19 cellular contexts compared by ENCODE assay signal in the genomic region with DNA sequence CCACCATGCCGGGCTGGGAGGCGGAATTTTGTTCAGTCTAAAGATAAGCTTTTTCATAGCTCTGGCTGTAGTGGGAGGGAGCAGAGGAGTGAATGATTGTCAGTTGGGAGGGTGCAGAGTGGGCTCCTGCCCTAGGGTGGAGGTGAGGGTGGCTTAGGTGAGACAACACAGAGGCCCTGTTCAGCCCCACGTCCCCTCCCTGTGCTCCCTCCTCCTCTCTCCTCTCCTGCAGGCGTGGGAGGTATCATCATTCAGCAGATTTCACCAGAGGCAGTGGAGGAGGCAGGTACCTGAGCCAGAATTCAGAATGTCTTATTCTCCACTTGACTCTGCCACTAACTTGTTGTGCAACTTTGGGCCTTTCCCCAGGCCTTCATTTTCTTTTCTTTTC. TPM values are rescaled to one million over a fixed set of nuclear protein-coding genes. Genes with fewer than 3 reads are reported as not detected.
DNase-seq lines count a peak whose midpoint lies in the region; ATAC-seq and TF ChIP-seq lines count a peak whose summit lies in the region.
"Had no signal": no experiment of that assay in that cellular context is flagged by ENCODE, and none has a peak within 500 bp of the region (broad histone marks: within the 10 kb centered on the region; RNA-seq: fewer than 3 reads in every experiment).

No MANE protein-coding gene starts in this region.

- H3K4me3 ChIP-seq in HEK293 (ENCODE audit: low read depth, low read length) (no peak overlapping the region), body of pancreas (no peak overlapping the region), liver (ENCODE audit: low read depth in 1 of 3, low read length in 3 of 3) (no peak overlapping the region)
- H3K4me3 ChIP-seq: GM23248, mucosa of descending colon had no signal

- intact Hi-C loops in body of pancreas (cut with DNase I) = no loop called here
- intact Hi-C loops in sciatic nerve (cut with DNase I) = no loop called here

- WGBS in body of pancreas, 2 donors = 22 to 33% methylated on average over 4 of the region's 4 CpGs
- WGBS in liver = 39% methylated on average over 4 of the region's 4 CpGs

- H3K4me1 Mint-ChIP-seq in glutamatergic neuron (ENCODE audit: low read depth, unreplicated experiment) = no peaks in the 10 kb centered on the region

- TF ChIP-seq RAD21 in liver (IDR thresholded peaks at IDR 0.05) = no peak

- H3K4me3 Mint-ChIP-seq in glutamatergic neuron (ENCODE audit: unreplicated experiment) = no peak overlapping the region
- H3K4me3 Mint-ChIP-seq: CD8-positive, alpha-beta T cell had no signal

- H3K36me3 ChIP-seq in HEK293 (ENCODE audit: control insufficient read depth in 2 of 2, insufficient read depth in 1 of 2, low read length in 2 of 2) = no peaks in the 10 kb centered on the region
- H3K36me3 ChIP-seq in body of pancreas (replicated peaks in 1 of 2; ENCODE audit: insufficient read depth in 1 of 2, low read depth in 2 of 2) = no peaks in the 10 kb centered on the region
- peaks cover 0 to 2% (median 0%) of the 10 kb centered on the region in 4 donors for H3K36me3 ChIP-seq in liver (ENCODE audit: control insufficient read depth in 4 of 4, insufficient read depth in 3 of 4, low read depth in 1 of 4, low read length in 3 of 4)

- DNase-seq in body of pancreas = no peak
- DNase-seq in sciatic nerve (ENCODE audit: low spot score) = no peak
- no peak for DNase-seq in activated T-cell treated with anti-CD3 and anti-CD28 coated beads, Interleukin-2, amount 50 U/mL, for 48 hours
- no peak for DNase-seq in glutamatergic neuron
- no peak for DNase-seq in iPS-NIHi11 (ENCODE audit: low spot score)
- DNase-seq: activated effector memory CD4-positive, alpha-beta T cell treated with Interleukin-2 at 50 U/mL for 16 hours; CD8-positive, alpha-beta T cell; cortex of kidney; GM23248; mucosa of descending colon; NCI-H1436 treated with DMSO at 0.1 percent for 48 hours; NCI-H345; SHP77 treated with DMSO at 0.1 percent for 48 hours had no signal

- H3K27me3 ChIP-seq in body of pancreas = no peaks in the 10 kb centered on the region
- no peaks in the 10 kb centered on the region for H3K27me3 ChIP-seq in liver (ENCODE audit: control insufficient read depth in 4 of 4, insufficient read depth in 4 of 4, low read length in 3 of 4)

- TF ChIP-seq CTCF in HEK293 (tag by site-specific recombination; IDR thresholded peaks at IDR 0.05) (no peak), body of pancreas (IDR thresholded peaks at IDR 0.05) (no peak), liver (IDR thresholded peaks at IDR 0.05; ENCODE audit: low read depth, low read length, missing input control) (no peak), glutamatergic neuron (IDR thresholded peaks at IDR 0.05; ENCODE audit: partially characterized antibody, unreplicated experiment) (no peak)

- H3K9me3 Mint-ChIP-seq in glutamatergic neuron (ENCODE audit: unreplicated experiment) = no peaks in the 10 kb centered on the region
- H3K9me3 Mint-ChIP-seq: CD8-positive, alpha-beta T cell had no signal

- no peaks in the 10 kb centered on the region for H3K27me3 Mint-ChIP-seq in glutamatergic neuron (ENCODE audit: unreplicated experiment)

- no peak for ATAC-seq in body of pancreas
- peak; percentile 59 for ATAC-seq in sciatic nerve
- no peak for ATAC-seq in HG03354 (IDR thresholded peaks at IDR 0.05; ENCODE audit: poor library complexity, severe bottlenecking, unreplicated experiment)
- ATAC-seq: activated CD4-positive, CD25-positive, alpha-beta regulatory T cell treated with anti-CD3 and anti-CD28 coated beads, Interleukin-2, amount 50 U/mL, for 24 hours; CD8-positive, alpha-beta T cell; mucosa of descending colon had no signal

- no peak for TF ChIP-seq POLR2A in body of pancreas (IDR thresholded peaks at IDR 0.05)

- peak overlapping the region in 1 of 2 donors; percentile 34 for H3K9ac ChIP-seq in liver (ENCODE audit: low read depth in 1 of 2, low read length in 2 of 2)
- H3K9ac ChIP-seq: GM23248 had no signal

- H3K27ac Mint-ChIP-seq in glutamatergic neuron (ENCODE audit: unreplicated experiment) = no peak overlapping the region
- H3K27ac Mint-ChIP-seq: CD8-positive, alpha-beta T cell had no signal

- POLR2A ChIA-PET in HEK293 (lab: Yijun Ruan, JAX) = no interaction called here

- H3K27ac ChIP-seq in HEK293 (ENCODE audit: extremely low read depth, low read depth, low read length) = no peak overlapping the region
- H3K27ac ChIP-seq in body of pancreas = peak overlapping the region in 3 of 4 donors; percentile 62 to 77 (median 71)
- peak overlapping the region; percentile 87 to 95 for H3K27ac ChIP-seq in liver (ENCODE audit: low read depth in 1 of 2, low read length in 2 of 2)
- H3K27ac ChIP-seq: epithelial cell of prostate, GM23248 had no signal

- CTCF ChIA-PET in HEK293 (lab: Yijun Ruan, JAX) = no interaction called here

- H3K4me1 ChIP-seq in HEK293 (ENCODE audit: control insufficient read depth, insufficient read depth, low read length) (no peaks in the 10 kb centered on the region), body of pancreas (peaks cover 22% of the 10 kb centered on the region), liver (ENCODE audit: control insufficient read depth in 4 of 4, insufficient read depth in 4 of 4, low read length in 3 of 4) (peaks cover 11 to 56% (median 33%) of the 10 kb centered on the region in 4 donors)

- H3K9me3 ChIP-seq in HEK293 (ENCODE audit: control insufficient read depth, insufficient read depth, low read depth, low read length) = no peaks in the 10 kb centered on the region
- no peaks in the 10 kb centered on the region for H3K9me3 ChIP-seq in body of pancreas
- no peaks in the 10 kb centered on the region for H3K9me3 ChIP-seq in liver (ENCODE audit: control insufficient read depth in 4 of 4, low read length in 3 of 4)
- H3K9me3 ChIP-seq: mucosa of descending colon had no signal

- no peaks in the 10 kb centered on the region for H3K36me3 Mint-ChIP-seq in glutamatergic neuron (ENCODE audit: unreplicated experiment)

TF ChIP-seq in HEK293, 187 proteins besides CTCF, POLR2A, EP300 and RAD21:
- TF ChIP-seq, protein P1, sequence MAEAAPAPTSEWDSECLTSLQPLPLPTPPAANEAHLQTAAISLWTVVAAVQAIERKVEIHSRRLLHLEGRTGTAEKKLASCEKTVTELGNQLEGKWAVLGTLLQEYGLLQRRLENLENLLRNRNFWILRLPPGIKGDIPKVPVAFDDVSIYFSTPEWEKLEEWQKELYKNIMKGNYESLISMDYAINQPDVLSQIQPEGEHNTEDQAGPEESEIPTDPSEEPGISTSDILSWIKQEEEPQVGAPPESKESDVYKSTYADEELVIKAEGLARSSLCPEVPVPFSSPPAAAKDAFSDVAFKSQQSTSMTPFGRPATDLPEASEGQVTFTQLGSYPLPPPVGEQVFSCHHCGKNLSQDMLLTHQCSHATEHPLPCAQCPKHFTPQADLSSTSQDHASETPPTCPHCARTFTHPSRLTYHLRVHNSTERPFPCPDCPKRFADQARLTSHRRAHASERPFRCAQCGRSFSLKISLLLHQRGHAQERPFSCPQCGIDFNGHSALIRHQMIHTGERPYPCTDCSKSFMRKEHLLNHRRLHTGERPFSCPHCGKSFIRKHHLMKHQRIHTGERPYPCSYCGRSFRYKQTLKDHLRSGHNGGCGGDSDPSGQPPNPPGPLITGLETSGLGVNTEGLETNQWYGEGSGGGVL (tag by site-specific recombination; IDR thresholded peaks at IDR 0.05) = 0 out of 2 replicates have a peak, but pooled peaks have one; percentile 34
- TF ChIP-seq ZNF514 (tag by site-specific recombination; IDR thresholded peaks at IDR 0.05) (no peak), ZFHX2 (tag by site-specific recombination; conservative IDR thresholded peaks at IDR 0.05) (peak; percentile 94), ZNF560 (tag by site-specific recombination; IDR thresholded peaks at IDR 0.05; ENCODE audit: borderline replicate concordance) (no peak), EGR2 (tag by site-specific recombination; IDR thresholded peaks at IDR 0.05; ENCODE audit: low read depth) (peak; percentile 96)

TF ChIP-seq in liver, 16 proteins besides CTCF, POLR2A, EP300 and RAD21 (continues in another document):
- TF ChIP-seq, protein P2, sequence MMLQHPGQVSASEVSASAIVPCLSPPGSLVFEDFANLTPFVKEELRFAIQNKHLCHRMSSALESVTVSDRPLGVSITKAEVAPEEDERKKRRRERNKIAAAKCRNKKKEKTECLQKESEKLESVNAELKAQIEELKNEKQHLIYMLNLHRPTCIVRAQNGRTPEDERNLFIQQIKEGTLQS (IDR thresholded peaks at IDR 0.05) = no peak
- TF ChIP-seq HNF4G (IDR thresholded peaks at IDR 0.05) (no peak), FOXA1 (IDR thresholded peaks at IDR 0.05) (no peak), FOXA2 (IDR thresholded peaks at IDR 0.05) (no peak), NR2F2 (IDR thresholded peaks at IDR 0.05) (no peak), SP1 (IDR thresholded peaks at IDR 0.05) (no peak), TAF1 (conservative IDR thresholded peaks at IDR 0.05) (no peak), HNF4A (conservative IDR thresholded peaks at IDR 0.05) (no peak)
- TF ChIP-seq, protein P3, sequence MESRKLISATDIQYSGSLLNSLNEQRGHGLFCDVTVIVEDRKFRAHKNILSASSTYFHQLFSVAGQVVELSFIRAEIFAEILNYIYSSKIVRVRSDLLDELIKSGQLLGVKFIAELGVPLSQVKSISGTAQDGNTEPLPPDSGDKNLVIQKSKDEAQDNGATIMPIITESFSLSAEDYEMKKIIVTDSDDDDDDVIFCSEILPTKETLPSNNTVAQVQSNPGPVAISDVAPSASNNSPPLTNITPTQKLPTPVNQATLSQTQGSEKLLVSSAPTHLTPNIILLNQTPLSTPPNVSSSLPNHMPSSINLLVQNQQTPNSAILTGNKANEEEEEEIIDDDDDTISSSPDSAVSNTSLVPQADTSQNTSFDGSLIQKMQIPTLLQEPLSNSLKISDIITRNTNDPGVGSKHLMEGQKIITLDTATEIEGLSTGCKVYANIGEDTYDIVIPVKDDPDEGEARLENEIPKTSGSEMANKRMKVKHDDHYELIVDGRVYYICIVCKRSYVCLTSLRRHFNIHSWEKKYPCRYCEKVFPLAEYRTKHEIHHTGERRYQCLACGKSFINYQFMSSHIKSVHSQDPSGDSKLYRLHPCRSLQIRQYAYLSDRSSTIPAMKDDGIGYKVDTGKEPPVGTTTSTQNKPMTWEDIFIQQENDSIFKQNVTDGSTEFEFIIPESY (IDR thresholded peaks at IDR 0.05) = no peak

RNA-seq across cellular contexts. Expression of a gene that starts 1.7 kb away (rescaled TPM):
- total RNA-seq in body of pancreas (1 to 10 TPM in 1 of 2 donors, not detected in 1; 6.6 TPM), liver (10 to 100 TPM in 1 of 2 donors, not detected in 1; 30.9 TPM), sciatic nerve (39.4 TPM), glutamatergic neuron (ENCODE audit: unreplicated experiment) (not detected)
- 10 to 100 TPM; 51.1 to 90.1 TPM for polyA plus RNA-seq in liver
- total RNA-seq: CD8-positive, alpha-beta T cell; GM23248; T-helper 2 cell treated with Interferon-gamma antibody and Interleukin-4, amounts not matched to agents 100 ng/mL and 5 ng/mL, for 36 hours had no signal
- polyA plus RNA-seq: GM23248 had no signal

RNA-seq across cellular contexts. Expression of a gene that starts 17.7 kb away (rescaled TPM):
- total RNA-seq in body of pancreas (10 to 100 TPM; 53.7 to 62.0 TPM), liver (100 to 1,000 TPM in 1 of 2 donors, 10 to 100 TPM in 1; 86.9 to 142 TPM), sciatic nerve (123 TPM), glutamatergic neuron (ENCODE audit: unreplicated experiment) (221 TPM)
- 100 to 1,000 TPM; 256 to 783 TPM for polyA plus RNA-seq in liver

RNA-seq across cellular contexts. Expression of a gene that starts 38.8 kb away (rescaled TPM):
- 10 to 100 TPM in 1 of 2 donors, 1 to 10 TPM in 1; 7.6 to 12.2 TPM for total RNA-seq in body of pancreas
- total RNA-seq in liver = 1 to 10 TPM in 1 of 2 donors, under 1 TPM in 1; 0.70 to 6.2 TPM
- 1 to 10 TPM; 7.2 to 7.3 TPM for polyA plus RNA-seq in liver
- 4.0 TPM for total RNA-seq in sciatic nerve
- total RNA-seq in glutamatergic neuron (ENCODE audit: unreplicated experiment) = 0.32 TPM
